ENCODE assay signal across 8 cellular contexts in the genomic region with DNA sequence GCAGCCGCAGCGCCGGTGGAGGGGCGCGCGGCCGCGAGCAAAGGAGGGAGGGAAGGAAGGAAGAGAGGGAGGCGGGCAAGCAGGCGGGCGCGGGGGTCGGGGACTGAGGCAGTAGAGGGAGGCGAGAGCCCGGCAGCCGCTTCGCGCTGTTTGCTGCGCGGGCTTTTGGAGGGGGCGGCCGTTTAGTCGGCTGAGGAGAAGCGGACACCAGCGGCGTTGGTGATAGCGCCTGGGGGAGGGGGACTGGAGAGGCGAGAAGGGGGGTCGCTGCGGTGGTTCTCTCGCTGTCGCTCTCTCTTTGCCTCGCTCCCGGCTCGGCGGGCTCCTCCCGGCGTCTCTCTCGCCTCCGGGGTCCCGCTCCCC. TPM values are rescaled to one million over a fixed set of nuclear protein-coding genes. Genes with fewer than 3 reads are reported as not detected.
DNase-seq lines count a peak whose midpoint lies in the region; ATAC-seq and TF ChIP-seq lines count a peak whose summit lies in the region.

A gene (plus strand): TSS at position 1 of the 363 bp plus-strand sequence.

- H2AFZ ChIP-seq in OCI-LY3 (ENCODE audit: low read depth, low read length) (peak within 1 kb of the TSS; percentile 42; the same call in 1 of the 2 replicates), osteoblast (ENCODE audit: low read length) (peak within 1 kb of the TSS; percentile 99)

- peaks cover 43% of the 10 kb centered on the region for H4K20me1 ChIP-seq in OCI-LY3 (ENCODE audit: insufficient read depth, low read length)
- peaks cover 36% of the 10 kb centered on the region for H4K20me1 ChIP-seq in osteoblast (ENCODE audit: insufficient read depth, low read length)

- no peak for TF ChIP-seq CTCF in OCI-LY3 (IDR thresholded peaks at IDR 0.05; ENCODE audit: low read depth, low read length)
- no peak for TF ChIP-seq CTCF in esophagus muscularis mucosa (IDR thresholded peaks at IDR 0.05)
- TF ChIP-seq CTCF in osteoblast (IDR thresholded peaks at IDR 0.05; ENCODE audit: extremely low read depth, low read depth, low read length) = no peak

- H3K4me3 ChIP-seq in OCI-LY3 (ENCODE audit: low read length) (peak within 1 kb of the TSS; percentile 98), esophagus muscularis mucosa (peak within 1 kb of the TSS; percentile 76 to 92 (median 86)), osteoblast (ENCODE audit: insufficient read depth, low read length) (peak within 1 kb of the TSS; percentile 100)

- H3K79me2 ChIP-seq in OCI-LY3 (ENCODE audit: low read length) (peaks cover 95% of the 10 kb centered on the region), osteoblast (ENCODE audit: insufficient read depth, low read length) (peaks cover 79% of the 10 kb centered on the region)

- TF ChIP-seq EP300 in esophagus muscularis mucosa (IDR thresholded peaks at IDR 0.05) = no peak

- H3K27ac ChIP-seq in OCI-LY3 (ENCODE audit: low read length) = peak within 1 kb of the TSS; percentile 83
- peak within 1 kb of the TSS; percentile 86 to 94 (median 89) for H3K27ac ChIP-seq in esophagus muscularis mucosa (replicated peaks in 1 of 4)
- peak within 1 kb of the TSS; percentile 99 for H3K27ac ChIP-seq in osteoblast (ENCODE audit: low read depth, low read length)

- no peaks in the 10 kb centered on the region for H3K36me3 ChIP-seq in ES-I3 (ENCODE audit: insufficient read depth, low read length)
- peaks cover 27% of the 10 kb centered on the region for H3K36me3 ChIP-seq in OCI-LY3 (replicated peaks; ENCODE audit: low read depth, low read length)
- H3K36me3 ChIP-seq in esophagus muscularis mucosa = peaks cover 0 to 8% (median 2%) of the 10 kb centered on the region in 4 donors
- H3K36me3 ChIP-seq in osteoblast (ENCODE audit: insufficient read depth, low read length) = no peaks in the 10 kb centered on the region

- H3K4me2 ChIP-seq in OCI-LY3 (ENCODE audit: low read length) = peak within 1 kb of the TSS; percentile 100
- peak within 1 kb of the TSS; percentile 86 for H3K4me2 ChIP-seq in osteoblast (ENCODE audit: insufficient read depth, low read length)

- H3K27me3 ChIP-seq in OCI-LY3 (ENCODE audit: low read depth, low read length) (no peaks in the 10 kb centered on the region), esophagus muscularis mucosa (no peaks in the 10 kb centered on the region), osteoblast (ENCODE audit: insufficient read depth, low read length) (no peaks in the 10 kb centered on the region)

- H3K4me1 ChIP-seq in ES-I3 (ENCODE audit: insufficient read depth, low read length) (0 out of 2 replicates have a peak, but pooled peaks cover 8% of the 10 kb centered on the region), OCI-LY3 (ENCODE audit: low read length) (peaks cover 23% of the 10 kb centered on the region), esophagus muscularis mucosa (peaks cover 16 to 44% (median 37%) of the 10 kb centered on the region in 4 donors), osteoblast (ENCODE audit: insufficient read depth, low read length) (peaks cover 20% of the 10 kb centered on the region)

- no peak for DNase-seq in esophagus muscularis mucosa (ENCODE audit: extremely low spot score)
- no peak for DNase-seq in osteoblast (ENCODE audit: insufficient read length, low spot score, missing footprints)
- no peak for DNase-seq in DMS53 treated with DMSO at 0.1 percent for 48 hours (lab: John Stamatoyannopoulos, UW; ENCODE audit: unreplicated experiment)
- DNase-seq in NCI-H69 (lab: John Stamatoyannopoulos, UW) = no peak

- peak; percentile 36 for TF ChIP-seq POLR2A in esophagus muscularis mucosa (IDR thresholded peaks at IDR 0.05; ENCODE audit: low read depth)

- intact Hi-C loops in esophagus muscularis mucosa (cut with DNase I) = loop anchor here (10.0 kb wide), 1 partner anchor 210 kb away; a partner anchor contains a TSS

- H3K9ac ChIP-seq in ES-I3 (ENCODE audit: low read depth, low read length) = peak within 1 kb of the TSS; percentile 93
- peak within 1 kb of the TSS; percentile 98 for H3K9ac ChIP-seq in OCI-LY3 (ENCODE audit: low read length)

- 1% methylated on average over 15 of the region's 41 CpGs for WGBS in esophagus muscularis mucosa

- no peak for ATAC-seq in HG03378 (IDR thresholded peaks at IDR 0.05; ENCODE audit: unreplicated experiment)
- ATAC-seq in GM19455 (IDR thresholded peaks at IDR 0.05; ENCODE audit: unreplicated experiment) = no peak

- no peaks in the 10 kb centered on the region for H3K9me3 ChIP-seq in ES-I3 (ENCODE audit: control insufficient read depth, insufficient read depth, low read length)
- H3K9me3 ChIP-seq in OCI-LY3 (ENCODE audit: insufficient read depth, low read length) = no peaks in the 10 kb centered on the region
- no peaks in the 10 kb centered on the region for H3K9me3 ChIP-seq in esophagus muscularis mucosa
- H3K9me3 ChIP-seq in osteoblast (ENCODE audit: low read depth, low read length) = no peaks in the 10 kb centered on the region

RNA-seq across cellular contexts. Expression of the gene that starts here (rescaled TPM):
- 10 to 100 TPM in 2 of 4 donors, 1 to 10 TPM in 2; 8.5 to 11.6 (median 9.4) TPM for total RNA-seq in esophagus muscularis mucosa
- 20.3 and 22.1 TPM in 2 replicates for total RNA-seq in osteoblast
